Comparison of ENCODE assay signal across 17 cellular contexts in the genomic region with DNA sequence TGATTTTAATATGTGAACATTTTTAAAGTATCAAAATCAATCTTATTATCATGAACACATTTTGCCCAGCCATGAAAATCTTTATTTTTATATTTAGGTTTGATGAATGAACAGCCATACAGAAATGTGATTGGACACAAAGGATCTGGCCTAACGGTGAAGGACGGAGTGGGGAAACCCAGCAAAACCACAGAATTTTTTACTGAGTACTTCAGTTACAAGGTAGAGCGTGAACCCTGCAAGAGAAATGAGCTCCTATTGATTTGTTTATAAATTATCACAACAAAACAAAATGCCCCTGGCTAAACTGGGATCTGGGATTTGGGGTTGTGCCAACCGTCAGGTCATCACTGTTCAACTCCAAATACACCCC.
DNase-seq lines count a peak whose midpoint lies in the region; ATAC-seq, FAIRE-seq and TF ChIP-seq lines count a peak whose summit lies in the region.
"Had no signal": no experiment of that assay in that cellular context is flagged by ENCODE, and none has a peak within 500 bp of the region (broad histone marks: within the 10 kb centered on the region; RNA-seq: fewer than 3 reads in every experiment).

No MANE protein-coding gene starts in this region.

- no peak overlapping the region for H3K4me3 Mint-ChIP-seq in CD4-positive, alpha-beta memory T cell
- H3K4me3 Mint-ChIP-seq: activated naive CD8-positive, alpha-beta T cell treated with anti-CD3 and anti-CD28 coated beads, Interleukin-2, amount 50 U/mL, for 24 hours; B cell; stimulated activated naive CD8-positive, alpha-beta T cell treated with anti-CD3 and anti-CD28 coated beads, Interleukin-15, amount 100 ng/mL, for 72 hours; type B pancreatic cell had no signal

- H3K36me3 ChIP-seq in IMR-90 (ENCODE audit: control insufficient read depth, insufficient read depth, low read length), result no peaks in the 10 kb centered on the region
- H3K36me3 ChIP-seq in GM12878 (ENCODE audit: control insufficient read depth in 2 of 2, insufficient read depth in 2 of 2, low read length in 1 of 2), result no peaks in the 10 kb centered on the region
- H3K36me3 ChIP-seq in rectal smooth muscle tissue (ENCODE audit: control insufficient read depth, insufficient read depth, low read length), result no peaks in the 10 kb centered on the region
- no peaks in the 10 kb centered on the region for H3K36me3 ChIP-seq in CD4-positive, alpha-beta memory T cell (ENCODE audit: insufficient read depth, low read length)
- no peaks in the 10 kb centered on the region for H3K36me3 ChIP-seq in colonic mucosa
- H3K36me3 ChIP-seq: breast epithelium had no signal

- dilution Hi-C loops in IMR-90 (cut with HindIII; ENCODE audit: low sequenced_read_pairs, unreplicated experiment), result no loop called here

- TF ChIP-seq CTCF in IMR-90 (conservative IDR thresholded peaks at IDR 0.05; ENCODE audit: low read depth, low read length), result no peak
- no peak for TF ChIP-seq CTCF in GM12878 (IDR thresholded peaks at IDR 0.05 in 2 of 3, conservative IDR thresholded peaks at IDR 0.05 in 1 of 3; ENCODE audit: control insufficient read depth in 2 of 3, extremely low read depth in 1 of 3, insufficient read depth in 1 of 3, low read depth in 3 of 3, low read length in 3 of 3)
- TF ChIP-seq CTCF in colonic mucosa (IDR thresholded peaks at IDR 0.05), result no peak

- peak overlapping the region; percentile 71 for H2BK20ac ChIP-seq in IMR-90 (ENCODE audit: low read depth, low read length)

- H3K36me3 Mint-ChIP-seq in CD4-positive, alpha-beta memory T cell, result peaks cover 0 to 3% of the 10 kb centered on the region in 2 donors
- H3K36me3 Mint-ChIP-seq: type B pancreatic cell had no signal

- H3K56ac ChIP-seq in IMR-90 (ENCODE audit: extremely low read depth, insufficient read depth, low read length), result no peak overlapping the region; the same call in 1 of the 2 replicates

- H3K27me3 Mint-ChIP-seq in CD4-positive, alpha-beta memory T cell, result no peaks in the 10 kb centered on the region
- H3K27me3 Mint-ChIP-seq: activated naive CD8-positive, alpha-beta T cell treated with anti-CD3 and anti-CD28 coated beads, Interleukin-2, amount 50 U/mL, for 24 hours; B cell had no signal

- no peak overlapping the region for H2AFZ ChIP-seq in IMR-90 (replicated peaks; ENCODE audit: low read length, poor library complexity)
- H2AFZ ChIP-seq in GM12878 (ENCODE audit: control insufficient read depth, low read depth, low read length), result no peak overlapping the region

- peak overlapping the region; percentile 51; the same call in 1 of the 2 replicates for H3K23ac ChIP-seq in IMR-90 (ENCODE audit: low read depth, low read length)

- H4K91ac ChIP-seq in IMR-90 (ENCODE audit: insufficient read depth, low read depth, low read length), result peak overlapping the region; percentile 80

- H3K27me3 ChIP-seq in IMR-90 (ENCODE audit: control insufficient read depth, insufficient read depth, low read length), result no peaks in the 10 kb centered on the region
- peaks cover 0 to 4% of the 10 kb centered on the region in 2 experiments; a peak in 2 of 4 replicates for H3K27me3 ChIP-seq in GM12878 (replicated peaks in 1 of 2; ENCODE audit: control insufficient read depth in 2 of 2, insufficient read depth in 2 of 2, low read length in 1 of 2)
- no peaks in the 10 kb centered on the region for H3K27me3 ChIP-seq in rectal smooth muscle tissue (ENCODE audit: control insufficient read depth, insufficient read depth, low read length)
- H3K27me3 ChIP-seq in CD4-positive, alpha-beta memory T cell (ENCODE audit: insufficient read depth, low read length), result no peaks in the 10 kb centered on the region
- no peaks in the 10 kb centered on the region for H3K27me3 ChIP-seq in colonic mucosa
- H3K27me3 ChIP-seq: breast epithelium had no signal

- H3K14ac ChIP-seq in IMR-90 (replicated peaks; ENCODE audit: low read depth, low read length), result peak overlapping the region; percentile 47

- H2AK9ac ChIP-seq in IMR-90 (replicated peaks; ENCODE audit: low read depth, low read length, poor library complexity), result no peak overlapping the region

- H3K79me2 ChIP-seq in GM12878 (ENCODE audit: control insufficient read depth, insufficient read depth, low read length), result no peaks in the 10 kb centered on the region

- H4K8ac ChIP-seq in IMR-90 (ENCODE audit: low read depth in 2 of 2, low read length in 2 of 2), result peak overlapping the region in 1 of 2 experiments; percentile 90; a peak in 3 of 4 replicates

- peaks cover 0 to 4% (median 0%) of the 10 kb centered on the region in 8 donors for H3K9me3 Mint-ChIP-seq in CD4-positive, alpha-beta memory T cell
- H3K9me3 Mint-ChIP-seq: stimulated activated naive CD8-positive, alpha-beta T cell treated with anti-CD3 and anti-CD28 coated beads, Interleukin-15, amount 100 ng/mL, for 72 hours; type B pancreatic cell had no signal

- peaks cover 4% of the 10 kb centered on the region; the same call in 1 of the 2 replicates for H4K20me1 ChIP-seq in IMR-90 (ENCODE audit: insufficient read depth, low read length)
- H4K20me1 ChIP-seq in GM12878 (ENCODE audit: control insufficient read depth, insufficient read depth), result no peaks in the 10 kb centered on the region

- H2BK5ac ChIP-seq in IMR-90 (ENCODE audit: low read depth, low read length, poor library complexity, severe bottlenecking), result peak overlapping the region; percentile 86

- H3K9me1 ChIP-seq in IMR-90 (ENCODE audit: insufficient read depth, low read length), result peaks cover 6% of the 10 kb centered on the region

- H4K5ac ChIP-seq in IMR-90 (ENCODE audit: low read depth, low read length), result peak overlapping the region; percentile 39; the same call in 1 of the 2 replicates

- peaks cover 3 to 43% of the 10 kb centered on the region in 2 experiments for H3K79me1 ChIP-seq in IMR-90 (ENCODE audit: low read depth in 1 of 2, low read length in 2 of 2)

- H3K4me2 ChIP-seq in IMR-90 (ENCODE audit: low read depth, low read length) (no peak overlapping the region), GM12878 (ENCODE audit: control insufficient read depth, insufficient read depth) (no peak overlapping the region)

- peak; percentile 7 for FAIRE-seq in GM12878 (lab: Jason Lieb, UNC)

- ATAC-seq in GM19455 (IDR thresholded peaks at IDR 0.05; ENCODE audit: unreplicated experiment) (peak; percentile 17), IMR-90 (ENCODE audit: low read depth) (no peak), GM12878 (peak; percentile 42; the same call in 2 of the 3 replicates)

- BruUV-seq in IMR-90 (replicated peaks; lab: Mats Ljungman, UMichigan), result no TSS peak
- BruUV-seq in GM12878 (replicated peaks; lab: Mats Ljungman, UMichigan), result no TSS peak

- RAD21 ChIA-PET in GM12878 (lab: Charles Lee; ENCODE audit: unreplicated experiment), result interaction anchor here (0.6 to 2.0 kb wide), 12 partner anchors 8 to 866 kb away, joined by 3 to 17 read pairs (median 4); no protein-coding TSS in a partner anchor

- H3K4me1 ChIP-seq in IMR-90 (ENCODE audit: control insufficient read depth, insufficient read depth, low read length), result peaks cover 16% of the 10 kb centered on the region
- H3K4me1 ChIP-seq in GM12878 (ENCODE audit: control insufficient read depth, insufficient read depth, low read length), result no peaks in the 10 kb centered on the region
- H3K4me1 ChIP-seq in rectal smooth muscle tissue (ENCODE audit: control insufficient read depth, insufficient read depth, low read length), result peaks cover 37% of the 10 kb centered on the region
- H3K4me1 ChIP-seq in CD4-positive, alpha-beta memory T cell (ENCODE audit: insufficient read depth, low read length), result no peaks in the 10 kb centered on the region
- no peaks in the 10 kb centered on the region for H3K4me1 ChIP-seq in colonic mucosa
- H3K4me1 ChIP-seq: Caco-2 had no signal

- TF ChIP-seq POLR2A in IMR-90 (IDR thresholded peaks at IDR 0.05; ENCODE audit: low read depth, low read length) (no peak), GM12878 (IDR thresholded peaks at IDR 0.05; ENCODE audit: low read depth, low read length) (no peak)

- TF ChIP-seq RAD21 in IMR-90 (IDR thresholded peaks at IDR 0.05; ENCODE audit: low read length), result no peak
- no peak for TF ChIP-seq RAD21 in GM12878 (IDR thresholded peaks at IDR 0.05; ENCODE audit: insufficient read depth, low read depth, low read length)

- H3K9me3 ChIP-seq in IMR-90 (ENCODE audit: control insufficient read depth, insufficient read depth, low read length), result no peaks in the 10 kb centered on the region
- no peaks in the 10 kb centered on the region for H3K9me3 ChIP-seq in GM12878 (replicated peaks; ENCODE audit: control insufficient read depth, insufficient read depth, low read length)
- H3K9me3 ChIP-seq in CD4-positive, alpha-beta memory T cell (ENCODE audit: control insufficient read depth in 1 of 2, low read length in 2 of 2), result no peaks in the 10 kb centered on the region
- H3K9me3 ChIP-seq in colonic mucosa, result no peaks in the 10 kb centered on the region
- H3K9me3 ChIP-seq: breast epithelium, Caco-2, mucosa of descending colon had no signal

- no peak overlapping the region for H2AK5ac ChIP-seq in IMR-90 (ENCODE audit: low read depth, low read length)

- H3K27ac ChIP-seq in IMR-90 (ENCODE audit: insufficient read depth, low read length) (0 out of 2 replicates have a peak overlapping the region, but pooled peaks have one; percentile 21), GM12878 (ENCODE audit: control insufficient read depth, insufficient read depth) (no peak overlapping the region), rectal smooth muscle tissue (ENCODE audit: low read depth, low read length) (peak overlapping the region; percentile 66), colonic mucosa (no peak overlapping the region)
- no peak overlapping the region for H3K27ac ChIP-seq in CD4-positive, alpha-beta memory T cell (ENCODE audit: low read depth, low read length)
- H3K27ac ChIP-seq: breast epithelium, VCaP had no signal

- WGBS in IMR-90 (ENCODE audit: extremely low coverage in 2 of 2, insufficient read length in 1 of 2), 2 experiments, result 60% methylated on average over 2 of the region's 4 CpGs; no CpG with 5 or more reads in 1 of the 2 experiments
- WGBS in GM12878 (ENCODE audit: insufficient coverage, insufficient replicate concordance, low lambda C conversion rate, missing lambda C conversion rate), result 13% methylated on average over 4 of the region's 4 CpGs

- no peak overlapping the region; the same call in 1 of the 2 replicates for H3K18ac ChIP-seq in IMR-90 (ENCODE audit: low read depth, low read length)

- DNase-seq in IMR-90 (no peak), GM12878 (ENCODE audit: low read depth, low spot score) (no peak), DMS114 treated with DMSO at 0.1 percent for 48 hours (lab: John Stamatoyannopoulos, UW; ENCODE audit: unreplicated experiment) (no peak), G401 (ENCODE audit: low spot score) (no peak), colonic mucosa (no peak)
- DNase-seq in CD4-positive, alpha-beta memory T cell, result no peak
- DNase-seq: cortex of kidney had no signal

- peaks cover 0 to 8% (median 7%) of the 10 kb centered on the region in 4 donors for H3K4me1 Mint-ChIP-seq in CD4-positive, alpha-beta memory T cell

- H2BK15ac ChIP-seq in IMR-90 (ENCODE audit: low read depth, low read length), result no peak overlapping the region; the same call in 2 of the 3 replicates

- POLR2A ChIA-PET in IMR-90 (lab: Charles Lee; ENCODE audit: unreplicated experiment) (no interaction called here), GM12878 (lab: Charles Lee) (no interaction called here)
- POLR2A ChIA-PET in CD4-positive, alpha-beta memory T cell (lab: Charles Lee; ENCODE audit: partially characterized antibody), result no interaction called here

- TF ChIP-seq EP300 in GM12878 (IDR thresholded peaks at IDR 0.05; ENCODE audit: borderline replicate concordance in 1 of 2, control insufficient read depth in 1 of 2, low read depth in 2 of 2, low read length in 2 of 2), result no peak

- H3K9ac ChIP-seq in IMR-90 (ENCODE audit: low read depth, low read length), result no peak overlapping the region
- H3K9ac ChIP-seq in GM12878 (ENCODE audit: control insufficient read depth, insufficient read depth, low read length), result no peak overlapping the region
- H3K9ac ChIP-seq in rectal smooth muscle tissue (ENCODE audit: low read length), result no peak overlapping the region
- no peak overlapping the region for H3K9ac ChIP-seq in colonic mucosa (ENCODE audit: low read depth in 2 of 2, low read length in 2 of 2)

- H3K27ac Mint-ChIP-seq in CD4-positive, alpha-beta memory T cell, result no peak overlapping the region
- H3K27ac Mint-ChIP-seq: activated naive CD8-positive, alpha-beta T cell treated with anti-CD3 and anti-CD28 coated beads, Interleukin-2, amount 50 U/mL, for 24 hours; B cell; stimulated activated naive CD8-positive, alpha-beta T cell treated with anti-CD3 and anti-CD28 coated beads, Interleukin-15, amount 100 ng/mL, for 72 hours had no signal

- peak overlapping the region; percentile 69 for H2BK120ac ChIP-seq in IMR-90 (ENCODE audit: low read depth, low read length)

- CTCF ChIA-PET in IMR-90 (lab: Yijun Ruan, JAX), result interaction anchor here (0.5 to 3.9 kb wide), 19 partner anchors 8 to 866 kb away, joined by 3 to 33 read pairs (median 5); no protein-coding TSS in a partner anchor
- CTCF ChIA-PET in GM12878 (lab: Yijun Ruan, JAX), result interaction anchor here (0.6 to 9.1 kb wide), 32 partner anchors 9 to 870 kb away, joined by 3 to 126 read pairs (median 4); no protein-coding TSS in a partner anchor
- CTCF ChIA-PET in CD4-positive, alpha-beta memory T cell (lab: Charles Lee; ENCODE audit: partially characterized antibody), result interaction anchor here (1.0 to 3.7 kb wide), 9 partner anchors 10 to 866 kb away, joined by 3 to 18 read pairs (median 6); no protein-coding TSS in a partner anchor

- intact Hi-C loops in IMR-90 (cut with micrococcal nuclease) (no loop called here), GM12878 (cut with micrococcal nuclease; ENCODE audit: unreplicated experiment) (loop anchor here (1.0 kb wide), 1 partner anchor 34 kb away; no protein-coding TSS in a partner anchor), colonic mucosa (cut with DNase I) (loop anchor here (2.0 kb wide), 1 partner anchor 35 kb away; no protein-coding TSS in a partner anchor)
- intact Hi-C loops in CD4-positive, alpha-beta memory T cell (cut with micrococcal nuclease), result no loop called here

- in situ Hi-C loops in IMR-90 (cut with MboI; ENCODE audit: low sequenced_read_pairs), result no loop called here
- in situ Hi-C loops in GM12878 (cut with MboI), result no loop called here
- in situ Hi-C loops in G401 (cut with HindIII; ENCODE audit: low sequenced_read_pairs), result no loop called here

- H3K4me3 ChIP-seq in IMR-90 (ENCODE audit: insufficient read depth, low read depth, low read length), result no peak overlapping the region
- no peak overlapping the region for H3K4me3 ChIP-seq in GM12878
- no peak overlapping the region for H3K4me3 ChIP-seq in rectal smooth muscle tissue (ENCODE audit: low read length)
- H3K4me3 ChIP-seq in CD4-positive, alpha-beta memory T cell (ENCODE audit: low read length in 2 of 2), result no peak overlapping the region
- no peak overlapping the region for H3K4me3 ChIP-seq in colonic mucosa
- H3K4me3 ChIP-seq: breast epithelium, mucosa of descending colon had no signal

- H3K4ac ChIP-seq in IMR-90 (ENCODE audit: low read depth, low read length), result peak overlapping the region; percentile 92

- SMC1A ChIA-PET in GM12878 (lab: Charles Lee; ENCODE audit: uncharacterized antibody, unreplicated experiment), result interaction anchor here (0.6 to 3.1 kb wide), 10 partner anchors 9 to 240 kb away, joined by 3 to 25 read pairs (median 4); no protein-coding TSS in a partner anchor

Comparison
In these comparisons a context has a peak if more than half of its experiments do, and no peak if none do; other contexts are left out.
1. H3K27ac ChIP-seq: peak in IMR-90 (single experiment) and rectal smooth muscle tissue (single experiment); none in GM12878 (single experiment), CD4-positive, alpha-beta memory T cell (single experiment) and colonic mucosa (single experiment).
2. intact Hi-C loops: an anchor here in GM12878 (1.0 kb wide) and colonic mucosa (2.0 kb wide); none called in IMR-90 and CD4-positive, alpha-beta memory T cell.